In the genomic region with DNA sequence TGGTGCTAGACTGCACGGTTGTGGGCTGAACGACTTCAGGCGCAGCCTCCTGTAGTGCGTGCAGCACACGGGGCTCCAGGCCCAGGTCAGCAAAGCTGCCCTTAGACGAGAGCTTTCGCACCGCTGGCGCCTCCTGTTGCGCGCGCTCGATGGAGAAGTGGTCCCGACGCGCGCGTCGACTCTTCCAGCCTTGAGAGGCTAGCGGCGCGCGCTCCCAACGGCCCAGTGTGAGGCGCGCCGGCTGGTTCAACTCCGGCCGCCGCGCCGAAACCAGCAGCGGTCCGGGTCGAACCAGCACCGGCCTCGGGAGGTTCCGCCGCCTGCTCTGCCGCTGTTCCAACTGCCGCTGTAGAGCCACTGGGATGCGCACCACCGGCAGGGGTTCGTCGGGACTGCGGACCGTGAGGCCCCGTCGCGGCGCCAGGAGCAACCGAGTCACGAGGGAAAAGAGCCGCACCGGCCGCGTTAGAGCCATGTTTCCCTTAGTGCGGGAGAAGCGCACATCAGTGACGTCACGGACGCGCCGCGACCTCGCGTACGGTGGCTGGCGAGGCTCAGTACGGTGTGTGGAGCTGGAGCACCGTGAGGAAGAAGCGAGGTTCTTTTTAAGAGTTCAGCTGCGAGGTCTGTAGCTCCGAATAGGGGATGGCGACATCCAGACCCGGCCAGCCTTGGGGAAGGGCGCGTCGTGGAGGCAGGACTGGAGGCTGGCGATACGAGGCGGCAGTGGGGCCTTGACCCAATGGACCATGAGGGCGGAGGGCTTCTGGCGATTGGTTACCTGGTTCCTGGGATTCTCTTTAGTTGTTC, we compare ENCODE assay signal across 8 cellular contexts. TPM values are rescaled to one million over a fixed set of nuclear protein-coding genes. Genes with fewer than 3 reads are reported as not detected.
A peak's percentile ranks its signal among the peaks of the same experiment; 100 is the strongest.
DNase-seq lines count a peak whose midpoint lies in the region; ATAC-seq, FAIRE-seq and TF ChIP-seq lines count a peak whose summit lies in the region.

A gene with protein sequence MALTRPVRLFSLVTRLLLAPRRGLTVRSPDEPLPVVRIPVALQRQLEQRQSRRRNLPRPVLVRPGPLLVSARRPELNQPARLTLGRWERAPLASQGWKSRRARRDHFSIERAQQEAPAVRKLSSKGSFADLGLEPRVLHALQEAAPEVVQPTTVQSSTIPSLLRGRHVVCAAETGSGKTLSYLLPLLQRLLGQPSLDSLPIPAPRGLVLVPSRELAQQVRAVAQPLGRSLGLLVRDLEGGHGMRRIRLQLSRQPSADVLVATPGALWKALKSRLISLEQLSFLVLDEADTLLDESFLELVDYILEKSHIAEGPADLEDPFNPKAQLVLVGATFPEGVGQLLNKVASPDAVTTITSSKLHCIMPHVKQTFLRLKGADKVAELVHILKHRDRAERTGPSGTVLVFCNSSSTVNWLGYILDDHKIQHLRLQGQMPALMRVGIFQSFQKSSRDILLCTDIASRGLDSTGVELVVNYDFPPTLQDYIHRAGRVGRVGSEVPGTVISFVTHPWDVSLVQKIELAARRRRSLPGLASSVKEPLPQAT (minus strand): TSS at position 505 of the 810 bp plus-strand sequence. CDS start 30 bp downstream, at position 475.
Gene DUS2, plus strand, starts transcription at position 557 of the 810 bp plus-strand sequence. CDS start 14,740 bp downstream, outside the sequence.

- H3K4me3 ChIP-seq in cardiac muscle cell: peak within 1 kb of the TSS; percentile 85
- peak within 1 kb of the TSS; percentile 88 to 100 (median 96) for H3K4me3 ChIP-seq in pancreas
- H3K4me3 ChIP-seq in thyroid gland (replicated peaks in 1 of 3): peak within 1 kb of the TSS; percentile 64 to 75 (median 70)

- no peak for FAIRE-seq in pancreas (lab: Jason Lieb, UNC)

- H3K4me1 ChIP-seq in cardiac muscle cell (ENCODE audit: low read depth) (peaks cover 8% of the 10 kb centered on the region), pancreas (peaks cover 10 to 19% (median 13%) of the 10 kb centered on the region in 3 donors), thyroid gland (peaks cover 17 to 23% of the 10 kb centered on the region in 2 donors)

- 0 to 1% methylated on average over 83 to 84 of the region's 84 CpGs for WGBS in pancreas, 2 donors
- 0% methylated on average over 37 to 41 of the region's 84 CpGs for WGBS in thyroid gland, 2 donors

- peak; percentile 89 for ATAC-seq in HG02623 (IDR thresholded peaks at IDR 0.05; ENCODE audit: unreplicated experiment)
- ATAC-seq in pancreas: peak; percentile 99 to 100 (median 100)

- H3K9me3 ChIP-seq in cardiac muscle cell (ENCODE audit: low read depth): no peaks in the 10 kb centered on the region
- H3K9me3 ChIP-seq in pancreas: no peaks in the 10 kb centered on the region
- H3K9me3 ChIP-seq in thyroid gland: no peaks in the 10 kb centered on the region

- DNase-seq in NCI-H128 (lab: John Stamatoyannopoulos, UW; ENCODE audit: unreplicated experiment) (peak; percentile 76), SW480 (ENCODE audit: low spot score) (peak; percentile 78), cardiac muscle cell (ENCODE audit: low read depth in 1 of 2, low spot score in 1 of 2) (peak; percentile 92 to 95), pancreas (peak; percentile 84 to 98 (median 92)), thyroid gland (peak; percentile 87 to 90)
- peak; percentile 81 for DNase-seq in activated naive CD8-positive, alpha-beta T cell treated with anti-CD3 and anti-CD28 coated beads, Interleukin-2, amount 50 U/mL, for 16 hours (ENCODE audit: low read depth, low spot score)

- H3K27ac ChIP-seq in cardiac muscle cell (peak within 1 kb of the TSS; percentile 95), pancreas (peak within 1 kb of the TSS; percentile 43 to 75 (median 70)), thyroid gland (peak within 1 kb of the TSS; percentile 60 to 93 (median 66))

- H3K27me3 ChIP-seq in cardiac muscle cell (no peaks in the 10 kb centered on the region), pancreas (no peaks in the 10 kb centered on the region), thyroid gland (no peaks in the 10 kb centered on the region)

- intact Hi-C loops in pancreas (cut with DNase I): no loop called here
- intact Hi-C loops in thyroid gland (cut with DNase I): no loop called here

- TF ChIP-seq POLR2A in GM10847 (IDR thresholded peaks at IDR 0.05; ENCODE audit: extremely low read depth, insufficient read length) (peak; percentile 77), thyroid gland (IDR thresholded peaks at IDR 0.05) (peak in 1 of 2 donors; percentile 59)

- TF ChIP-seq CTCF in cardiac muscle cell (IDR thresholded peaks at IDR 0.05; ENCODE audit: low read depth, low read length) (no peak), pancreas (IDR thresholded peaks at IDR 0.05) (no peak), thyroid gland (IDR thresholded peaks at IDR 0.05) (peak in 1 of 6 experiments; percentile 37)

- H3K36me3 ChIP-seq in cardiac muscle cell (no peaks in the 10 kb centered on the region), pancreas (no peaks in the 10 kb centered on the region), thyroid gland (peaks cover 0 to 6% of the 10 kb centered on the region in 2 donors)

RNA-seq across cellular contexts. Expression of the first gene that starts in this region (rescaled TPM):
- 20.1 and 21.8 TPM in 2 replicates for total RNA-seq in cardiac muscle cell
- polyA plus RNA-seq in cardiac muscle cell: 15.3 and 20.3 TPM in 2 replicates
- total RNA-seq in pancreas: 1 to 10 TPM; 2.1 to 5.1 (median 4.0) TPM
- 1 to 10 TPM; 3.6 to 7.4 TPM for polyA plus RNA-seq in pancreas
- 10 to 100 TPM in 1 of 4 donors, 1 to 10 TPM in 3; 4.2 to 10.0 (median 6.6) TPM for total RNA-seq in thyroid gland

RNA-seq across cellular contexts. Expression of gene DUS2, which starts in this region (rescaled TPM):
- 18.3 and 21.3 TPM in 2 replicates for total RNA-seq in cardiac muscle cell
- polyA plus RNA-seq in cardiac muscle cell: 29.7 and 30.0 TPM in 2 replicates
- 1 to 10 TPM; 2.7 to 5.6 (median 3.6) TPM for total RNA-seq in pancreas
- polyA plus RNA-seq in pancreas: 1 to 10 TPM; 6.1 to 6.2 TPM
- total RNA-seq in thyroid gland: 10 to 100 TPM; 10.0 to 14.1 (median 12.9) TPM

Comparison
In these comparisons a context has a peak if more than half of its experiments do, and no peak if none do; other contexts are left out.
1. Peak in every context shown above with its lines: DNase-seq, ATAC-seq, H3K4me3 ChIP-seq and H3K27ac ChIP-seq.